In genomic region chr6:11785953-11786579, GRCh38 we compare ENCODE assay signal across 9 cellular contexts. TPM values are rescaled to one million over a fixed set of nuclear protein-coding genes. Genes with fewer than 3 reads are reported as not detected.
DNase-seq lines count a peak whose midpoint lies in the region; ATAC-seq and TF ChIP-seq lines count a peak whose summit lies in the region.
"Had no signal": no experiment of that assay in that cellular context is flagged by ENCODE, and none has a peak within 500 bp of the region (broad histone marks: within the 10 kb centered on the region; RNA-seq: fewer than 3 reads in every experiment).

No MANE protein-coding gene starts in this region.

- H3K4me3 Mint-ChIP-seq in activated T-helper 1 cell treated with anti-CD3 and anti-CD28 coated beads, Interleukin-12 subunit alpha, Interleukin-12 subunit beta, Interleukin-2, Interleukin-4 antibody, amounts not matched to agents 30 ng/mL and 10 ng/mL and 1 ng/mL, durations not matched to agents 14 hours and 24 hours and 36 hours, result peak overlapping the region; percentile 28
- H3K4me3 Mint-ChIP-seq in CD14-positive monocyte, result peak overlapping the region in 1 of 2 donors; percentile 21

- no peak overlapping the region for H3K4me3 ChIP-seq in H7 (ENCODE audit: insufficient read depth, low read depth, low read length)
- H3K4me3 ChIP-seq in WERI-Rb-1 (ENCODE audit: low read depth, low read length), result no peak overlapping the region

- no peaks in the 10 kb centered on the region for H3K36me3 ChIP-seq in H7 (replicated peaks; ENCODE audit: control insufficient read depth, insufficient read depth, low read length)
- no peaks in the 10 kb centered on the region for H3K36me3 ChIP-seq in WERI-Rb-1

- TF ChIP-seq CTCF in WERI-Rb-1 (IDR thresholded peaks at IDR 0.05; ENCODE audit: low read depth, low read length) (no peak), CD14-positive monocyte (IDR thresholded peaks at IDR 0.05) (no peak)

- peaks cover 13% of the 10 kb centered on the region for H3K4me1 Mint-ChIP-seq in activated T-helper 1 cell treated with anti-CD3 and anti-CD28 coated beads, Interleukin-12 subunit alpha, Interleukin-12 subunit beta, Interleukin-2, Interleukin-4 antibody, amounts not matched to agents 30 ng/mL and 10 ng/mL and 1 ng/mL, durations not matched to agents 14 hours and 24 hours and 36 hours (ENCODE audit: low read depth)
- H3K4me1 Mint-ChIP-seq in CD14-positive monocyte, result no peaks in the 10 kb centered on the region

- intact Hi-C loops in activated T-helper 1 cell treated with anti-CD3 and anti-CD28 coated beads, Interleukin-12 subunit alpha, Interleukin-12 subunit beta, Interleukin-2, Interleukin-4 antibody, amounts not matched to agents 30 ng/mL and 10 ng/mL and 1 ng/mL, durations not matched to agents 14 hours and 24 hours and 36 hours (cut with micrococcal nuclease), result loop anchor here (1.0 to 5.0 kb wide), 8 partner anchors 21 to 455 kb away; no protein-coding TSS in a partner anchor
- intact Hi-C loops in CD14-positive monocyte (cut with micrococcal nuclease), result no loop called here

- peak; percentile 58 for DNase-seq in DMS53 treated with DMSO at 0.1 percent for 48 hours (lab: John Stamatoyannopoulos, UW; ENCODE audit: unreplicated experiment)
- peak; percentile 64 for DNase-seq in activated T-helper 1 cell treated with anti-CD3 and anti-CD28 coated beads, Interleukin-12 subunit alpha, Interleukin-12 subunit beta, Interleukin-2, Interleukin-4 antibody, amounts not matched to agents 30 ng/mL and 10 ng/mL and 1 ng/mL, durations not matched to agents 14 hours and 24 hours and 36 hours (ENCODE audit: low spot score)
- DNase-seq in H7, result no peak
- no peak for DNase-seq in activated CD8-positive, alpha-beta memory T cell treated with anti-CD3 and anti-CD28 coated beads, Interleukin-2, amount 50 U/mL, for 4 hours
- no peak for DNase-seq in WERI-Rb-1
- no peak for DNase-seq in CD14-positive monocyte (ENCODE audit: low spot score)
- DNase-seq: naive thymus-derived CD8-positive, alpha-beta T cell had no signal

- H3K27me3 Mint-ChIP-seq in activated T-helper 1 cell treated with anti-CD3 and anti-CD28 coated beads, Interleukin-12 subunit alpha, Interleukin-12 subunit beta, Interleukin-2, Interleukin-4 antibody, amounts not matched to agents 30 ng/mL and 10 ng/mL and 1 ng/mL, durations not matched to agents 14 hours and 24 hours and 36 hours (ENCODE audit: insufficient read depth), result no peaks in the 10 kb centered on the region
- H3K27me3 Mint-ChIP-seq in CD14-positive monocyte (ENCODE audit: low read depth in 3 of 3), result peaks cover 0 to 4% (median 0%) of the 10 kb centered on the region in 3 donors
- H3K27me3 Mint-ChIP-seq: naive thymus-derived CD8-positive, alpha-beta T cell had no signal

- H3K27ac Mint-ChIP-seq in activated T-helper 1 cell treated with anti-CD3 and anti-CD28 coated beads, Interleukin-12 subunit alpha, Interleukin-12 subunit beta, Interleukin-2, Interleukin-4 antibody, amounts not matched to agents 30 ng/mL and 10 ng/mL and 1 ng/mL, durations not matched to agents 14 hours and 24 hours and 36 hours, result peak overlapping the region; percentile 77
- no peak overlapping the region for H3K27ac Mint-ChIP-seq in CD14-positive monocyte

- H3K27me3 ChIP-seq in H7 (ENCODE audit: control insufficient read depth, insufficient read depth, low read length) (no peaks in the 10 kb centered on the region), WERI-Rb-1 (ENCODE audit: insufficient read depth, low read depth, severe bottlenecking) (no peaks in the 10 kb centered on the region)

- H3K27ac ChIP-seq in WERI-Rb-1, result no peak overlapping the region

- H3K36me3 Mint-ChIP-seq in activated T-helper 1 cell treated with anti-CD3 and anti-CD28 coated beads, Interleukin-12 subunit alpha, Interleukin-12 subunit beta, Interleukin-2, Interleukin-4 antibody, amounts not matched to agents 30 ng/mL and 10 ng/mL and 1 ng/mL, durations not matched to agents 14 hours and 24 hours and 36 hours (ENCODE audit: low read depth), result no peaks in the 10 kb centered on the region
- H3K36me3 Mint-ChIP-seq in CD14-positive monocyte, result no peaks in the 10 kb centered on the region
- H3K36me3 Mint-ChIP-seq: naive thymus-derived CD8-positive, alpha-beta T cell had no signal

- no peaks in the 10 kb centered on the region for H3K9me3 ChIP-seq in WERI-Rb-1 (ENCODE audit: severe bottlenecking)

- peaks cover 15% of the 10 kb centered on the region for H3K9me3 Mint-ChIP-seq in activated T-helper 1 cell treated with anti-CD3 and anti-CD28 coated beads, Interleukin-12 subunit alpha, Interleukin-12 subunit beta, Interleukin-2, Interleukin-4 antibody, amounts not matched to agents 30 ng/mL and 10 ng/mL and 1 ng/mL, durations not matched to agents 14 hours and 24 hours and 36 hours
- peaks cover 0 to 4% (median 3%) of the 10 kb centered on the region in 7 donors for H3K9me3 Mint-ChIP-seq in CD14-positive monocyte
- H3K9me3 Mint-ChIP-seq: naive thymus-derived CD8-positive, alpha-beta T cell had no signal

- peak; percentile 94 for ATAC-seq in GM19438 (IDR thresholded peaks at IDR 0.05; ENCODE audit: low read depth, unreplicated experiment)
- peak; percentile 87 for ATAC-seq in HG03439 (IDR thresholded peaks at IDR 0.05; ENCODE audit: unreplicated experiment)

RNA-seq across cellular contexts. Expression of gene ADTRP, which starts 7.5 kb away (rescaled TPM):
- total RNA-seq in activated T-helper 1 cell treated with anti-CD3 and anti-CD28 coated beads, Interleukin-12 subunit alpha, Interleukin-12 subunit beta, Interleukin-2, Interleukin-4 antibody, amounts not matched to agents 30 ng/mL and 10 ng/mL and 1 ng/mL, durations not matched to agents 14 hours and 24 hours and 36 hours, result 10.6 and 13.4 TPM in 2 replicates
- total RNA-seq in H7 (2014; rRNA removed; shearing (Covaris generic)), result 0.21 TPM in 1 of 2 replicates, not detected in the other
- polyA plus RNA-seq in CD14-positive monocyte, result under 1 TPM in 1 of 2 donors, not detected in 1; 0.20 TPM

Comparison
In these comparisons a context has a peak if more than half of its experiments do, and no peak if none do; other contexts are left out.
1. DNase-seq: peak in DMS53 treated with DMSO at 0.1 percent for 48 hours (single experiment) and activated T-helper 1 cell treated with anti-CD3 and anti-CD28 coated beads, Interleukin-12 subunit alpha, Interleukin-12 subunit beta, Interleukin-2, Interleukin-4 antibody, amounts not matched to agents 30 ng/mL and 10 ng/mL and 1 ng/mL, durations not matched to agents 14 hours and 24 hours and 36 hours (single experiment); none in H7 (single experiment), activated CD8-positive, alpha-beta memory T cell treated with anti-CD3 and anti-CD28 coated beads, Interleukin-2, amount 50 U/mL, for 4 hours (single experiment), WERI-Rb-1 (single experiment) and CD14-positive monocyte (single experiment).